Comparison of ENCODE assay signal across 9 cellular contexts in genomic region chr2:235255716-235256115, GRCh38.
"Had no signal": no experiment of that assay in that cellular context is flagged by ENCODE, and none has a peak within 500 bp of the region (broad histone marks: within the 10 kb centered on the region; RNA-seq: fewer than 3 reads in every experiment).

No MANE protein-coding gene starts in this region.

- H3K27me3 ChIP-seq: upper lobe of left lung had no signal

- ATAC-seq: left colon had no signal

- H3K27ac ChIP-seq: upper lobe of left lung had no signal

- H3K4me3 ChIP-seq: upper lobe of left lung had no signal

- H3K36me3 ChIP-seq: upper lobe of left lung had no signal

- H3K9me3 ChIP-seq: upper lobe of left lung had no signal

- DNase-seq: activated CD4-positive, alpha-beta T cell treated with anti-CD3 and anti-CD28 coated beads, Interleukin-2, amount 50 U/mL, for 1 hour; activated effector memory CD4-positive, alpha-beta T cell treated with Interleukin-2 at 50 U/mL for 16 hours; activated T-cell treated with anti-CD3 and anti-CD28 coated beads, Interleukin-2, amount 50 U/mL, for 1 hour; effector memory CD4-positive, alpha-beta T cell; immature natural killer cell; left colon; stimulated activated CD4-positive, alpha-beta T cell treated with anti-CD3 and anti-CD28 coated beads, Interleukin-2, amount 100 ng/mL, for 24 hours; stimulated activated naive CD4-positive, alpha-beta T cell; upper lobe of left lung had no signal

- H3K4me1 ChIP-seq: upper lobe of left lung had no signal
